23 cellular contexts compared by ENCODE assay signal in genomic region chr9:134730011-134730760, GRCh38.
DNase-seq lines count a peak whose midpoint lies in the region; ATAC-seq and TF ChIP-seq lines count a peak whose summit lies in the region.
"Had no signal": no experiment of that assay in that cellular context is flagged by ENCODE, and none has a peak within 500 bp of the region (broad histone marks: within the 10 kb centered on the region; RNA-seq: fewer than 3 reads in every experiment).

No MANE protein-coding gene starts in this region.

- TF ChIP-seq POLR2A in gastroesophageal sphincter (IDR thresholded peaks at IDR 0.05) (no peak), tibial nerve (IDR thresholded peaks at IDR 0.05) (no peak)

- peaks cover 16% of the 10 kb centered on the region for H3K4me1 Mint-ChIP-seq in HFFc6 (ENCODE audit: low read depth)
- peaks cover 9% of the 10 kb centered on the region for H3K4me1 Mint-ChIP-seq in T-helper 2 cell treated with Interferon-gamma antibody and Interleukin-4, amounts not matched to agents 5 μg/mL and 100 μg/mL, for 36 hours (ENCODE audit: low read depth)
- H3K4me1 Mint-ChIP-seq: activated naive CD4-positive, alpha-beta T cell treated with anti-CD3 and anti-CD28 coated beads, Interleukin-2, amount 10 ng/mL, durations not matched to agents 7 days and 5 days had no signal

- H3K36me3 Mint-ChIP-seq in HFFc6 (ENCODE audit: low read depth): peaks cover 36% of the 10 kb centered on the region
- no peaks in the 10 kb centered on the region for H3K36me3 Mint-ChIP-seq in T-helper 2 cell treated with Interferon-gamma antibody and Interleukin-4, amounts not matched to agents 5 μg/mL and 100 μg/mL, for 36 hours (ENCODE audit: low read depth)
- H3K36me3 Mint-ChIP-seq: activated naive CD4-positive, alpha-beta T cell treated with anti-CD3 and anti-CD28 coated beads, Interleukin-2, amount 10 ng/mL, durations not matched to agents 7 days and 5 days; naive thymus-derived CD4-positive, alpha-beta T cell had no signal

- H3K4me1 ChIP-seq in gastroesophageal sphincter (peaks cover 10 to 61% (median 49%) of the 10 kb centered on the region in 3 donors), psoas muscle (no peaks in the 10 kb centered on the region), tibial nerve (peaks cover 0 to 57% (median 18%) of the 10 kb centered on the region in 4 donors)
- H3K4me1 ChIP-seq: right lobe of liver had no signal

- no peaks in the 10 kb centered on the region for H3K9me3 ChIP-seq in gastroesophageal sphincter
- H3K9me3 ChIP-seq in psoas muscle: no peaks in the 10 kb centered on the region
- no peaks in the 10 kb centered on the region for H3K9me3 ChIP-seq in tibial nerve
- H3K9me3 ChIP-seq: right lobe of liver had no signal

- H3K27me3 Mint-ChIP-seq in HFFc6 (ENCODE audit: insufficient read depth): peaks cover 43% of the 10 kb centered on the region
- no peaks in the 10 kb centered on the region for H3K27me3 Mint-ChIP-seq in T-helper 2 cell treated with Interferon-gamma antibody and Interleukin-4, amounts not matched to agents 5 μg/mL and 100 μg/mL, for 36 hours (ENCODE audit: low read depth)
- H3K27me3 Mint-ChIP-seq: activated naive CD4-positive, alpha-beta T cell treated with anti-CD3 and anti-CD28 coated beads, Interleukin-2, amount 10 ng/mL, durations not matched to agents 7 days and 5 days had no signal

- H3K4me3 ChIP-seq in gastroesophageal sphincter (no peak overlapping the region), psoas muscle (no peak overlapping the region), tibial nerve (no peak overlapping the region)
- H3K4me3 ChIP-seq: right lobe of liver had no signal

- intact Hi-C loops in psoas muscle (cut with DNase I): loop anchor here in 1 of 2 donors (10.0 kb wide), 1 partner anchor 555 kb away; no protein-coding TSS in a partner anchor

- peak overlapping the region; percentile 53; the same call in 1 of the 2 replicates for H3K4me3 Mint-ChIP-seq in HFFc6
- H3K4me3 Mint-ChIP-seq in T-helper 2 cell treated with Interferon-gamma antibody and Interleukin-4, amounts not matched to agents 5 μg/mL and 100 μg/mL, for 36 hours: no peak overlapping the region
- H3K4me3 Mint-ChIP-seq: activated CD4-positive, alpha-beta T cell treated with anti-CD3 and anti-CD28 coated beads, Interleukin-2, amount 10 ng/mL, durations not matched to agents 7 days and 5 days; activated naive CD4-positive, alpha-beta T cell treated with anti-CD3 and anti-CD28 coated beads, Interleukin-2, amount 10 ng/mL, durations not matched to agents 7 days and 5 days; dendritic cell treated with granulocyte-macrophage colony-stimulating factor and Interleukin-4, amounts not matched to agents 40 ng/mL and 50 ng/mL, for 4 days; naive thymus-derived CD4-positive, alpha-beta T cell had no signal

- no peak for TF ChIP-seq EP300 in gastroesophageal sphincter (IDR thresholded peaks at IDR 0.05)
- peak in 1 of 2 donors; percentile 67 for TF ChIP-seq EP300 in tibial nerve (IDR thresholded peaks at IDR 0.05)

- H3K9me3 Mint-ChIP-seq in HFFc6: no peaks in the 10 kb centered on the region; the same call in 1 of the 2 replicates
- H3K9me3 Mint-ChIP-seq in T-helper 2 cell treated with Interferon-gamma antibody and Interleukin-4, amounts not matched to agents 5 μg/mL and 100 μg/mL, for 36 hours: no peaks in the 10 kb centered on the region

- no peak overlapping the region for H3K27ac Mint-ChIP-seq in HFFc6
- H3K27ac Mint-ChIP-seq in T-helper 2 cell treated with Interferon-gamma antibody and Interleukin-4, amounts not matched to agents 5 μg/mL and 100 μg/mL, for 36 hours: no peak overlapping the region
- H3K27ac Mint-ChIP-seq: activated CD4-positive, alpha-beta T cell treated with anti-CD3 and anti-CD28 coated beads, Interleukin-2, amount 10 ng/mL, durations not matched to agents 7 days and 5 days; activated naive CD4-positive, alpha-beta T cell treated with anti-CD3 and anti-CD28 coated beads, Interleukin-2, amount 10 ng/mL, durations not matched to agents 7 days and 5 days; dendritic cell treated with granulocyte-macrophage colony-stimulating factor and Interleukin-4, amounts not matched to agents 40 ng/mL and 50 ng/mL, for 4 days had no signal

- ATAC-seq in gastroesophageal sphincter (peak; percentile 67), psoas muscle (peak in 3 of 4 donors; percentile 27 to 67 (median 58)), GM21360 (IDR thresholded peaks at IDR 0.05; ENCODE audit: unreplicated experiment) (no peak), HG02571 (IDR thresholded peaks at IDR 0.05; ENCODE audit: unreplicated experiment) (no peak), GM18519 (IDR thresholded peaks at IDR 0.05; ENCODE audit: low FRiP score, unreplicated experiment) (no peak)
- ATAC-seq: naive thymus-derived CD4-positive, alpha-beta T cell; right lobe of liver had no signal

- DNase-seq in HFFc6: no peak
- DNase-seq in psoas muscle: peak; percentile 81 to 90
- peak; percentile 69 to 79 for DNase-seq in tibial nerve (ENCODE audit: low spot score in 2 of 2)
- no peak for DNase-seq in T-helper 2 cell treated with Interferon-gamma antibody and Interleukin-4, amounts not matched to agents 5 μg/mL and 100 μg/mL, for 36 hours (ENCODE audit: low spot score)
- DNase-seq: activated CD4-positive, alpha-beta T cell treated with anti-CD3 and anti-CD28 coated beads, Interleukin-2, amount 10 ng/mL, durations not matched to agents 7 days and 5 days; activated naive CD4-positive, alpha-beta T cell treated with anti-CD3 and anti-CD28 coated beads, Interleukin-2, amount 10 ng/mL, durations not matched to agents 7 days and 5 days; amygdala; EL; KG1; MM.1S; naive thymus-derived CD4-positive, alpha-beta T cell; NCI-H1417; NCI-H2081; NCI-H226; NCI-H774; right lobe of liver; stimulated activated CD8-positive, alpha-beta memory T cell treated with anti-CD3 and anti-CD28 coated beads, Interleukin-4, amount 100 ng/mL, for 48 hours had no signal

- 37 to 60% methylated on average over 1 to 2 of the region's 23 CpGs for WGBS in gastroesophageal sphincter (ENCODE audit: low coverage in 1 of 2), 2 donors
- 24 to 45% (median 34%) methylated on average over 23 of the region's 23 CpGs for WGBS in psoas muscle, 3 donors
- 73 to 76% methylated on average over 17 to 19 of the region's 23 CpGs for WGBS in tibial nerve, 2 donors

- no peaks in the 10 kb centered on the region for H3K27me3 ChIP-seq in gastroesophageal sphincter
- H3K27me3 ChIP-seq in psoas muscle (ENCODE audit: insufficient read depth in 3 of 3, low read length in 2 of 3): peaks cover 0 to 87% (median 6%) of the 10 kb centered on the region in 3 donors
- no peaks in the 10 kb centered on the region for H3K27me3 ChIP-seq in tibial nerve
- H3K27me3 ChIP-seq: right lobe of liver had no signal

- TF ChIP-seq CTCF in HFFc6 (IDR thresholded peaks at IDR 0.05) (no peak), gastroesophageal sphincter (IDR thresholded peaks at IDR 0.05) (no peak), psoas muscle (IDR thresholded peaks at IDR 0.05) (no peak), tibial nerve (IDR thresholded peaks at IDR 0.05) (no peak)

- H3K36me3 ChIP-seq in gastroesophageal sphincter (peaks cover 0 to 43% of the 10 kb centered on the region in 2 donors), psoas muscle (ENCODE audit: insufficient read depth in 1 of 2, low read depth in 1 of 2) (no peaks in the 10 kb centered on the region), tibial nerve (peaks cover 0 to 48% (median 5%) of the 10 kb centered on the region in 3 donors)
- H3K36me3 ChIP-seq: right lobe of liver had no signal

- H3K27ac ChIP-seq in gastroesophageal sphincter: peak overlapping the region in 3 of 4 donors; percentile 80 to 83 (median 83)
- H3K27ac ChIP-seq in psoas muscle: no peak overlapping the region
- peak overlapping the region in 1 of 4 donors; percentile 81 for H3K27ac ChIP-seq in tibial nerve
- H3K27ac ChIP-seq: right lobe of liver, VCaP had no signal

Comparison
In these comparisons a context has a peak if more than half of its experiments do, and no peak if none do; other contexts are left out.
1. DNase-seq: peak in psoas muscle (2 of 2) and tibial nerve (2 of 2); none in HFFc6 (single experiment) and T-helper 2 cell treated with Interferon-gamma antibody and Interleukin-4, amounts not matched to agents 5 μg/mL and 100 μg/mL, for 36 hours (single experiment).
2. ATAC-seq: peak in gastroesophageal sphincter (single experiment) and psoas muscle (3 of 4); none in GM21360 (single experiment), HG02571 (single experiment) and GM18519 (single experiment).